ENCODE assay signal across 8 cellular contexts in the genomic region with DNA sequence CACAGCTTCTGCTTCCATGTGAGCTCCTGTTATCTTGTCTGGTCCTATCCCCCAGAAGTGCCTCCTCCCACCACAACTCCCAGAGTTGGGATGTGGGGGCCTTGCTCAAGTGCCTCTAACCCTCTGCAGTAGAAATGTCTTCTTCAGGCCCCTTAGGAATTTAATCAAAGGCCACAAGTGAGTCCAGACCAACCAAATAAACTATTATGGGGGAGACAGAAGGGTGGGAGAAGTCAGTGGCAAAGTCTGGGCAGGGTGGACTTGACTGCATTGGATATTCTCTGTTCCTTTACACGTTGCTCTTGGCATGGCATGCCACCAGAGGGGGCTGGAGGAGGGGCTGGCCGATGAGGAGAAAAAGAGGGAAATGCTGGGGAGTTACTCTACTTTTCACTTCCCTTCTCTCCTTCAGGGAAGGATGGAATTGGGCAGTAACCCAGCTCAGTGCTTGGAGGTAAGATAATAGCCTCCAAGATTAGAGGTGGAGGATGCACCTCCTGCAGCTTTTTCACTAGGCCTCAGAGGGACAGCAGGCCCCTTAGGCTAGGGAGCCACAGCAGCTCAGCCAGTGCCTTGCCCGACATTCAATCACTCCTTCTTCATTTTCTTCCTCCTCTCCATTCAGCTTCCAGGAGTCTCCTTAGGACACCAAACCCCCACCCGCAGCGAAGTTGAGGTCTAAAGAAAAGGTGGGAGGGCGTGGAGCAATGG. TPM values are rescaled to one million over a fixed set of nuclear protein-coding genes. Genes with fewer than 3 reads are reported as not detected.
DNase-seq lines count a peak whose midpoint lies in the region; ATAC-seq, FAIRE-seq and TF ChIP-seq lines count a peak whose summit lies in the region.

No MANE protein-coding gene starts in this region.

- peak; percentile 43 for TF ChIP-seq CTCF in endothelial cell (IDR thresholded peaks at IDR 0.05; ENCODE audit: unreplicated experiment)

- peak overlapping the region; percentile 74 for H3K4me3 Mint-ChIP-seq in endothelial cell (ENCODE audit: unreplicated experiment)

- peaks cover 15% of the 10 kb centered on the region for H3K36me3 Mint-ChIP-seq in endothelial cell (ENCODE audit: low read depth, unreplicated experiment)

- H3K27ac ChIP-seq in temporal lobe (ENCODE audit: low read depth, low read length): peak overlapping the region; percentile 50

- ATAC-seq in GM18498 (IDR thresholded peaks at IDR 0.05; ENCODE audit: unreplicated experiment) (no peak), GM19395 (IDR thresholded peaks at IDR 0.05; ENCODE audit: unreplicated experiment) (no peak)

- H3K4me1 Mint-ChIP-seq in endothelial cell (ENCODE audit: unreplicated experiment): peaks cover 48% of the 10 kb centered on the region

- H3K27me3 Mint-ChIP-seq in endothelial cell (ENCODE audit: unreplicated experiment): peaks cover 23% of the 10 kb centered on the region

- DNase-seq in Ammon's horn (ENCODE audit: low spot score): peak; percentile 52
- no peak for DNase-seq in GM12892 (ENCODE audit: insufficient read length)
- peak; percentile 69 for DNase-seq in endothelial cell (ENCODE audit: low spot score)
- no peak for DNase-seq in AG08396 (ENCODE audit: low spot score)

- TF ChIP-seq POLR2A in GM12892 (IDR thresholded peaks at IDR 0.05; ENCODE audit: low read depth, low read length) (no peak), Raji (IDR thresholded peaks at IDR 0.05; ENCODE audit: insufficient read depth, low read depth, low read length) (0 out of 2 replicates have a peak, but pooled peaks have one; percentile 6)

- peak overlapping the region; percentile 31 for H3K27ac Mint-ChIP-seq in endothelial cell (ENCODE audit: unreplicated experiment)

- no peaks in the 10 kb centered on the region for H3K9me3 Mint-ChIP-seq in endothelial cell (ENCODE audit: unreplicated experiment)

- peak; percentile 85 for FAIRE-seq in GM12892 (lab: Jason Lieb, UNC)

RNA-seq across cellular contexts. Expression of a gene that starts 1.2 kb away (rescaled TPM):
- 84.2 TPM for polyA plus RNA-seq in GM12892 (2012; ENCODE audit: missing spikeins)
- total RNA-seq in endothelial cell (ENCODE audit: unreplicated experiment) (134 TPM), temporal lobe (10.6 TPM)

RNA-seq across cellular contexts. Expression of a gene that starts 9.8 kb away (rescaled TPM):
- 6.9 TPM for polyA plus RNA-seq in GM12892 (2012; ENCODE audit: missing spikeins)
- total RNA-seq in endothelial cell (ENCODE audit: unreplicated experiment) (0.64 TPM), temporal lobe (40.1 TPM)

RNA-seq across cellular contexts. Expression of a gene that starts 12.7 kb away (rescaled TPM):
- 8.4 TPM for polyA plus RNA-seq in GM12892 (2012; ENCODE audit: missing spikeins)
- total RNA-seq in endothelial cell (ENCODE audit: unreplicated experiment) (6.9 TPM), temporal lobe (16.7 TPM)

RNA-seq across cellular contexts. Expression of a gene that starts 17.2 kb away (rescaled TPM):
- 0.93 TPM for polyA plus RNA-seq in GM12892 (2012; ENCODE audit: missing spikeins)
- total RNA-seq in endothelial cell (ENCODE audit: unreplicated experiment) (12.7 TPM), temporal lobe (1.5 TPM)

Comparison
In these comparisons a context has a peak if more than half of its experiments do, and no peak if none do; other contexts are left out.
1. DNase-seq: peak in Ammon's horn (single experiment) and endothelial cell (single experiment); none in GM12892 (single experiment) and AG08396 (single experiment).
2. RNA of a gene that starts 1.2 kb away (total RNA-seq): 134 TPM in endothelial cell (single experiment); 10.6 TPM in temporal lobe (single experiment); every median in the first group is over 10 times any median in the second.
3. RNA of a gene that starts 9.8 kb away (total RNA-seq): 40.1 TPM in temporal lobe (single experiment); 0.64 TPM in endothelial cell (single experiment); every median in the first group is over 10 times any median in the second.